ENCODE assay signal across 13 cellular contexts in the genomic region with DNA sequence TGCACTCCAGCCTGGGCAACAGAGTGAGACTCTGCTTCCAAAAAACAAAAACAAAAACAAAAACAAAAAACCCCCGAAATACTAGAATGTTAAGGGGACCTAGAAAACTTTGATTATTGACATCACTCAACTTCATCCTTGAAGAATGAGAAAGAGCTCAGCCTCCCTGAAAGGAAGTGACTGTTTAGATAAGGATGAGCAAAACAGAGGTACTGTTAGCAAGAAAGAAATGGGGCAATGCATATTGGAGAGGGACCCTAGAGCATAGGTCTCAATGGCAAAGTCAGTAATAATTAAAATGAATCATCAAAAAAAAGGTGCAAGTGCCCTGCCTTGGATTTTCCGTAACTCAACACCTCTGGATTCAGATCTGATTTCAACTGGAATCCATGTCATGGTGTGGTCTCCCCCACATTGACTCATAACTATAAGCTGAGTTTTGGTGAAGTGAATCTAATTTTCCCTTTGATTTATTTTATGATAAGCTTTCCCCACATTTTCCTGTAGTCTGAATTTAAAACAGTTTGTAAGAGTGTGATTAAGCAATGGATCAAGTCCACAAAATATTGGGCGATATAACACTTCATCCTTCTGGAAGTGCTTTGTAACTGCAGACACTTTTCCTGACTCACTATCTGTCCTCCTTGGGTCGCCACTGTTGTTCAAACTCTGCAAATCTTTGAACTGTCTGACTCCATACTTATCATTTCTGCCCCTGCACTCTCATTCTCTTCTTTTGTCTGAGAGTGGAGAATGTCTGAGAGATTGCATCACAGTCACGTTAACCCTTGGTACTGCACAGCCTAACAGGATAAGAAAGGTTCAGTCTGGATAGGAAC.
DNase-seq lines count a peak whose midpoint lies in the region; ATAC-seq and TF ChIP-seq lines count a peak whose summit lies in the region.
"Had no signal": no experiment of that assay in that cellular context is flagged by ENCODE, and none has a peak within 500 bp of the region (broad histone marks: within the 10 kb centered on the region; RNA-seq: fewer than 3 reads in every experiment).

No MANE protein-coding gene starts in this region.

- no peak overlapping the region for H3K27ac Mint-ChIP-seq in osteocyte (ENCODE audit: unreplicated experiment)
- H3K27ac Mint-ChIP-seq in activated CD8-positive, alpha-beta T cell treated with anti-CD3 and anti-CD28 coated beads for 36 hours: no peak overlapping the region
- H3K27ac Mint-ChIP-seq: activated naive CD4-positive, alpha-beta T cell treated with anti-CD3 and anti-CD28 coated beads, Interleukin-2, amount 50 U/mL, for 24 hours; stimulated activated naive CD8-positive, alpha-beta T cell treated with anti-CD3 and anti-CD28 coated beads, Interleukin-15, Interleukin-2, amounts not matched to agents 100 ng/mL and 50 ng/mL, for 24 hours had no signal

- H3K27ac ChIP-seq in fibroblast of lung (ENCODE audit: insufficient read depth, low read length): no peak overlapping the region

- no peaks in the 10 kb centered on the region for H3K79me2 ChIP-seq in fibroblast of lung (ENCODE audit: control insufficient read depth, insufficient read depth, low read length)

- no peak overlapping the region for H3K4me3 Mint-ChIP-seq in osteocyte (ENCODE audit: unreplicated experiment)
- H3K4me3 Mint-ChIP-seq in activated CD8-positive, alpha-beta T cell treated with anti-CD3 and anti-CD28 coated beads for 36 hours: no peak overlapping the region
- H3K4me3 Mint-ChIP-seq: activated naive CD4-positive, alpha-beta T cell treated with anti-CD3 and anti-CD28 coated beads, Interleukin-2, amount 50 U/mL, for 24 hours; stimulated activated naive CD8-positive, alpha-beta T cell treated with anti-CD3 and anti-CD28 coated beads, Interleukin-15, Interleukin-2, amounts not matched to agents 100 ng/mL and 50 ng/mL, for 24 hours had no signal

- H4K20me1 ChIP-seq in fibroblast of lung (ENCODE audit: control insufficient read depth, extremely low read depth, insufficient read depth, low read length): no peaks in the 10 kb centered on the region

- H3K36me3 Mint-ChIP-seq in osteocyte (ENCODE audit: unreplicated experiment): no peaks in the 10 kb centered on the region
- H3K36me3 Mint-ChIP-seq in activated CD8-positive, alpha-beta T cell treated with anti-CD3 and anti-CD28 coated beads for 36 hours (ENCODE audit: low read depth): no peaks in the 10 kb centered on the region
- H3K36me3 Mint-ChIP-seq: activated naive CD4-positive, alpha-beta T cell treated with anti-CD3 and anti-CD28 coated beads, Interleukin-2, amount 50 U/mL, for 24 hours had no signal

- TF ChIP-seq CTCF in fibroblast of lung (conservative IDR thresholded peaks at IDR 0.05 in 1 of 2, IDR thresholded peaks at IDR 0.05 in 1 of 2; ENCODE audit: low read depth in 1 of 2, low read length in 2 of 2) (no peak), osteocyte (IDR thresholded peaks at IDR 0.05) (peak; percentile 17)
- TF ChIP-seq CTCF in activated CD8-positive, alpha-beta T cell treated with anti-CD3 and anti-CD28 coated beads for 36 hours (IDR thresholded peaks at IDR 0.05): no peak

- H3K4me1 ChIP-seq in fibroblast of lung (ENCODE audit: control insufficient read depth, extremely low read depth, insufficient read depth, low read length): no peaks in the 10 kb centered on the region

- H3K9me3 Mint-ChIP-seq in osteocyte (ENCODE audit: unreplicated experiment): no peaks in the 10 kb centered on the region
- no peaks in the 10 kb centered on the region for H3K9me3 Mint-ChIP-seq in activated CD8-positive, alpha-beta T cell treated with anti-CD3 and anti-CD28 coated beads for 36 hours
- H3K9me3 Mint-ChIP-seq: activated naive CD4-positive, alpha-beta T cell treated with anti-CD3 and anti-CD28 coated beads, Interleukin-2, amount 50 U/mL, for 24 hours; stimulated activated naive CD8-positive, alpha-beta T cell treated with anti-CD3 and anti-CD28 coated beads, Interleukin-15, Interleukin-2, amounts not matched to agents 100 ng/mL and 50 ng/mL, for 24 hours had no signal

- H3K9me3 ChIP-seq in fibroblast of lung (ENCODE audit: control insufficient read depth, insufficient read depth, low read depth, low read length): no peaks in the 10 kb centered on the region

- intact Hi-C loops in activated CD8-positive, alpha-beta T cell treated with anti-CD3 and anti-CD28 coated beads for 36 hours (cut with micrococcal nuclease): no loop called here

- H3K4me1 Mint-ChIP-seq in osteocyte (ENCODE audit: unreplicated experiment): peaks cover 17% of the 10 kb centered on the region
- H3K4me1 Mint-ChIP-seq in activated CD8-positive, alpha-beta T cell treated with anti-CD3 and anti-CD28 coated beads for 36 hours (ENCODE audit: low read depth): no peaks in the 10 kb centered on the region
- H3K4me1 Mint-ChIP-seq: activated naive CD4-positive, alpha-beta T cell treated with anti-CD3 and anti-CD28 coated beads, Interleukin-2, amount 50 U/mL, for 24 hours had no signal

- no peak overlapping the region for H3K4me2 ChIP-seq in fibroblast of lung (ENCODE audit: extremely low read depth, insufficient read depth, low read length)

- no peak overlapping the region for H3K4me3 ChIP-seq in fibroblast of lung (replicated peaks in 1 of 4; ENCODE audit: control extremely low read depth in 1 of 4, insufficient read depth in 1 of 4, low read depth in 3 of 4, low read length in 4 of 4)

- H3K27me3 ChIP-seq in fibroblast of lung (ENCODE audit: control insufficient read depth, insufficient read depth, low read length): no peaks in the 10 kb centered on the region

- no peak overlapping the region for H3K9ac ChIP-seq in fibroblast of lung (ENCODE audit: insufficient read depth, low read length)

- no peak overlapping the region for H2AFZ ChIP-seq in fibroblast of lung (ENCODE audit: low read length)

- POLR2A ChIA-PET in activated CD8-positive, alpha-beta T cell treated with anti-CD3 and anti-CD28 coated beads for 36 hours (lab: Charles Lee): no interaction called here

- ATAC-seq in activated CD8-positive, alpha-beta T cell treated with anti-CD3 and anti-CD28 coated beads for 36 hours: no peak
- ATAC-seq in HG03159 (IDR thresholded peaks at IDR 0.05; ENCODE audit: unreplicated experiment): no peak
- no peak for ATAC-seq in HG03469 (IDR thresholded peaks at IDR 0.05; ENCODE audit: unreplicated experiment)

- no peaks in the 10 kb centered on the region for H3K27me3 Mint-ChIP-seq in osteocyte (ENCODE audit: unreplicated experiment)
- peaks cover 2% of the 10 kb centered on the region for H3K27me3 Mint-ChIP-seq in activated CD8-positive, alpha-beta T cell treated with anti-CD3 and anti-CD28 coated beads for 36 hours
- H3K27me3 Mint-ChIP-seq: activated naive CD4-positive, alpha-beta T cell treated with anti-CD3 and anti-CD28 coated beads, Interleukin-2, amount 50 U/mL, for 24 hours; stimulated activated naive CD8-positive, alpha-beta T cell treated with anti-CD3 and anti-CD28 coated beads, Interleukin-15, Interleukin-2, amounts not matched to agents 100 ng/mL and 50 ng/mL, for 24 hours had no signal

- no peaks in the 10 kb centered on the region for H3K36me3 ChIP-seq in fibroblast of lung (ENCODE audit: control insufficient read depth, insufficient read depth, low read length)

- DNase-seq in EL: peak; percentile 80
- peak; percentile 84 for DNase-seq in RPMI7951 (ENCODE audit: low read depth)
- DNase-seq in fibroblast of lung (ENCODE audit: low read depth in 2 of 2): peak; percentile 23 to 87
- DNase-seq in osteocyte (ENCODE audit: extremely low spot score, unreplicated experiment): no peak
- no peak for DNase-seq in activated CD8-positive, alpha-beta T cell treated with anti-CD3 and anti-CD28 coated beads for 36 hours
- DNase-seq in NCI-H128 (lab: John Stamatoyannopoulos, UW; ENCODE audit: unreplicated experiment): no peak
- DNase-seq: HCEC 1CT, NCI-H1105, NCI-H510A had no signal

- CTCF ChIA-PET in activated CD8-positive, alpha-beta T cell treated with anti-CD3 and anti-CD28 coated beads for 36 hours (lab: Charles Lee): no interaction called here

Comparison
In these comparisons a context has a peak if more than half of its experiments do, and no peak if none do; other contexts are left out.
1. DNase-seq: peak in EL (single experiment), RPMI7951 (single experiment) and fibroblast of lung (2 of 2); none in osteocyte (single experiment), activated CD8-positive, alpha-beta T cell treated with anti-CD3 and anti-CD28 coated beads for 36 hours (single experiment) and NCI-H128 (single experiment).